Comparison of ENCODE assay signal across 23 cellular contexts in genomic region chr14:81386379-81386778, GRCh38. TPM values are rescaled to one million over a fixed set of nuclear protein-coding genes. Genes with fewer than 3 reads are reported as not detected.
"Had no signal": no experiment of that assay in that cellular context is flagged by ENCODE, and none has a peak within 500 bp of the region (broad histone marks: within the 10 kb centered on the region; RNA-seq: fewer than 3 reads in every experiment).

No MANE protein-coding gene starts in this region.

- H3K27me3 ChIP-seq: brain microvascular endothelial cell, colonic mucosa, foreskin keratinocyte, left lung, right atrium auricular region, tibial nerve had no signal

- H3K36me3 Mint-ChIP-seq: activated naive CD4-positive, alpha-beta T cell treated with anti-CD3 and anti-CD28 coated beads, Interleukin-2, amount 10 ng/mL, durations not matched to agents 7 days and 5 days had no signal

- H3K9me3 Mint-ChIP-seq: activated CD8-positive, alpha-beta T cell treated with anti-CD3 and anti-CD28 coated beads for 36 hours; activated naive CD4-positive, alpha-beta T cell treated with anti-CD3 and anti-CD28 coated beads, Interleukin-2, amount 10 ng/mL, durations not matched to agents 7 days and 5 days; activated naive CD8-positive, alpha-beta T cell treated with anti-CD3 and anti-CD28 coated beads, Interleukin-2, amount 50 U/mL, for 24 hours; activated T-cell treated with anti-CD3 and anti-CD28 coated beads, Interleukin-2, amount 50 U/mL, for 24 hours; activated T-helper 2 cell treated with anti-CD3 and anti-CD28 coated beads, Interferon-gamma antibody, Interleukin-2, Interleukin-4, amounts not matched to agents 10 μg/mL and 5 μg/mL and 100 μg/mL, durations not matched to agents 14 hours and 24 hours and 36 hours; central memory CD8-positive, alpha-beta T cell; endodermal cell; T-helper 2 cell treated with Interferon-gamma antibody and Interleukin-4, amounts not matched to agents 5 μg/mL and 100 μg/mL, for 36 hours had no signal

- H3K27me3 Mint-ChIP-seq: activated naive CD4-positive, alpha-beta T cell treated with anti-CD3 and anti-CD28 coated beads, Interleukin-2, amount 10 ng/mL, durations not matched to agents 7 days and 5 days had no signal

- H3K4me3 Mint-ChIP-seq: activated CD4-positive, alpha-beta T cell treated with anti-CD3 and anti-CD28 coated beads for 36 hours; activated CD8-positive, alpha-beta T cell treated with anti-CD3 and anti-CD28 coated beads for 36 hours; activated naive CD4-positive, alpha-beta T cell treated with anti-CD3 and anti-CD28 coated beads, Interleukin-2, amount 10 ng/mL, durations not matched to agents 7 days and 5 days; activated naive CD8-positive, alpha-beta T cell treated with anti-CD3 and anti-CD28 coated beads, Interleukin-2, amount 50 U/mL, for 24 hours; activated T-cell treated with anti-CD3 and anti-CD28 coated beads, Interleukin-2, amount 50 U/mL, for 24 hours; central memory CD8-positive, alpha-beta T cell; endodermal cell; nephron progenitor cell; T-helper 2 cell treated with Interferon-gamma antibody and Interleukin-4, amounts not matched to agents 5 μg/mL and 100 μg/mL, for 36 hours had no signal

- H3K27ac ChIP-seq: brain microvascular endothelial cell, colonic mucosa, epithelial cell of prostate, foreskin keratinocyte, left lung, prostate gland, right atrium auricular region had no signal

- H3K4me1 Mint-ChIP-seq: activated CD4-positive, alpha-beta T cell treated with anti-CD3 and anti-CD28 coated beads for 36 hours; activated naive CD4-positive, alpha-beta T cell treated with anti-CD3 and anti-CD28 coated beads, Interleukin-2, amount 10 ng/mL, durations not matched to agents 7 days and 5 days; activated naive CD8-positive, alpha-beta T cell treated with anti-CD3 and anti-CD28 coated beads, Interleukin-2, amount 50 U/mL, for 24 hours; central memory CD8-positive, alpha-beta T cell had no signal

- H3K4me1 ChIP-seq: colonic mucosa, left lung, prostate gland, right atrium auricular region had no signal

- DNase-seq: activated CD4-positive, alpha-beta T cell treated with anti-CD3 and anti-CD28 coated beads for 36 hours; activated CD8-positive, alpha-beta T cell treated with anti-CD3 and anti-CD28 coated beads for 36 hours; activated naive CD4-positive, alpha-beta T cell treated with anti-CD3 and anti-CD28 coated beads, Interleukin-2, amount 10 ng/mL, durations not matched to agents 7 days and 5 days; activated naive CD8-positive, alpha-beta T cell treated with anti-CD3 and anti-CD28 coated beads, Interleukin-2, amount 50 U/mL, for 24 hours; activated T-cell treated with anti-CD3 and anti-CD28 coated beads, Interleukin-2, amount 50 U/mL, for 24 hours; anterior cingulate cortex; brain microvascular endothelial cell; colonic mucosa; endodermal cell; foreskin keratinocyte; hypothalamus; left lung; midbrain; nephron progenitor cell; stimulated activated naive CD8-positive, alpha-beta T cell treated with anti-CD3 and anti-CD28 coated beads, Interleukin-15, Interleukin-2, amounts not matched to agents 100 U/mL and 50 U/mL, for 24 hours; substantia nigra had no signal

- H3K27ac Mint-ChIP-seq: activated CD4-positive, alpha-beta T cell treated with anti-CD3 and anti-CD28 coated beads for 36 hours; activated CD8-positive, alpha-beta T cell treated with anti-CD3 and anti-CD28 coated beads for 36 hours; activated naive CD4-positive, alpha-beta T cell treated with anti-CD3 and anti-CD28 coated beads, Interleukin-2, amount 10 ng/mL, durations not matched to agents 7 days and 5 days; activated naive CD8-positive, alpha-beta T cell treated with anti-CD3 and anti-CD28 coated beads, Interleukin-2, amount 50 U/mL, for 24 hours; activated T-cell treated with anti-CD3 and anti-CD28 coated beads, Interleukin-2, amount 50 U/mL, for 24 hours; activated T-helper 2 cell treated with anti-CD3 and anti-CD28 coated beads, Interferon-gamma antibody, Interleukin-2, Interleukin-4, amounts not matched to agents 10 μg/mL and 5 μg/mL and 100 μg/mL, durations not matched to agents 14 hours and 24 hours and 36 hours; endodermal cell; nephron progenitor cell; T-helper 2 cell treated with Interferon-gamma antibody and Interleukin-4, amounts not matched to agents 5 μg/mL and 100 μg/mL, for 36 hours had no signal

- H3K9me3 ChIP-seq: colonic mucosa, left lung, prostate gland, right atrium auricular region had no signal

- ATAC-seq: activated CD4-positive, alpha-beta T cell treated with anti-CD3 and anti-CD28 coated beads for 36 hours; activated CD8-positive, alpha-beta T cell treated with anti-CD3 and anti-CD28 coated beads for 36 hours; activated naive CD8-positive, alpha-beta T cell treated with anti-CD3 and anti-CD28 coated beads, Interleukin-2, amount 50 U/mL, for 24 hours; foreskin keratinocyte; left lung; stimulated activated naive CD8-positive, alpha-beta T cell treated with anti-CD3 and anti-CD28 coated beads, Interleukin-15, Interleukin-2, amounts not matched to agents 100 U/mL and 50 U/mL, for 24 hours had no signal

- H3K36me3 ChIP-seq: brain microvascular endothelial cell, colonic mucosa, left lung, prostate gland, right atrium auricular region, tibial nerve had no signal

- H3K4me3 ChIP-seq: colonic mucosa, left lung, prostate gland, right atrium auricular region, tibial nerve had no signal

RNA-seq across cellular contexts. Expression of gene STON2, which starts 13.7 kb away (rescaled TPM):
- total RNA-seq: activated T-helper 2 cell treated with anti-CD3 and anti-CD28 coated beads, Interferon-gamma antibody, Interleukin-2, Interleukin-4, amounts not matched to agents 10 μg/mL and 5 μg/mL and 100 μg/mL, durations not matched to agents 14 hours and 24 hours and 36 hours had no signal
